ENCODE assay signal across 8 cellular contexts in genomic region chr20:63973636-63974401, GRCh38. TPM values are rescaled to one million over a fixed set of nuclear protein-coding genes. Genes with fewer than 3 reads are reported as not detected.
DNase-seq lines count a peak whose midpoint lies in the region; ATAC-seq, FAIRE-seq and TF ChIP-seq lines count a peak whose summit lies in the region.

No MANE protein-coding gene starts in this region.

- H2BK5ac ChIP-seq in neuronal stem cell (ENCODE audit: low read length), result no peak overlapping the region

- peaks cover 44% of the 10 kb centered on the region for H3K4me1 ChIP-seq in SJSA1 (replicated peaks)
- peaks cover 7 to 10% of the 10 kb centered on the region in 2 donors for H3K4me1 ChIP-seq in neuronal stem cell (ENCODE audit: control insufficient read depth in 2 of 2, insufficient read depth in 1 of 2, low read depth in 1 of 2, low read length in 2 of 2)
- H3K4me1 ChIP-seq in thoracic aorta (ENCODE audit: control insufficient read depth in 1 of 2, low read depth in 2 of 2), result peaks cover 6 to 27% of the 10 kb centered on the region in 2 donors

- peak overlapping the region; percentile 67 for H3K18ac ChIP-seq in neuronal stem cell (ENCODE audit: low read length)

- H2BK15ac ChIP-seq in neuronal stem cell (ENCODE audit: low read length), result peak overlapping the region; percentile 3

- TF ChIP-seq CTCF in GM10248 (IDR thresholded peaks at IDR 0.05; ENCODE audit: control extremely low read depth, extremely low read depth, low read depth, missing control alignments) (peak; percentile 98), thoracic aorta (IDR thresholded peaks at IDR 0.05) (peak; percentile 98)

- no peak overlapping the region for H3K4me3 Mint-ChIP-seq in activated naive CD4-positive, alpha-beta T cell treated with anti-CD3 and anti-CD28 coated beads, Interleukin-2, amount 10 ng/mL, durations not matched to agents 7 days and 5 days

- POLR2A ChIA-PET in GM10248 (lab: Yijun Ruan, JAX), result no interaction called here

- H3K9ac ChIP-seq in neuronal stem cell (ENCODE audit: low read depth, low read length, poor library complexity), result no peak overlapping the region

- H2AFZ ChIP-seq in neuronal stem cell (ENCODE audit: low read length), result peak overlapping the region; percentile 89

- H3K27ac Mint-ChIP-seq in activated naive CD4-positive, alpha-beta T cell treated with anti-CD3 and anti-CD28 coated beads, Interleukin-2, amount 10 ng/mL, durations not matched to agents 7 days and 5 days, result no peak overlapping the region

- no peak overlapping the region for H4K91ac ChIP-seq in neuronal stem cell (ENCODE audit: low read depth, low read length, poor library complexity)

- peak overlapping the region; percentile 51 for H3K4me2 ChIP-seq in neuronal stem cell (ENCODE audit: insufficient read depth, low read length, poor library complexity, severe bottlenecking)

- H3K79me1 ChIP-seq in neuronal stem cell (ENCODE audit: low read depth, low read length), result no peaks in the 10 kb centered on the region

- H3K4me3 ChIP-seq in SJSA1 (peak overlapping the region; percentile 33), neuronal stem cell (ENCODE audit: low read length in 2 of 2) (peak overlapping the region in 1 of 2 donors; percentile 71), thoracic aorta (peak overlapping the region; percentile 66)

- H4K8ac ChIP-seq in neuronal stem cell (ENCODE audit: low read depth, low read length), result no peak overlapping the region

- DNase-seq in GM10248 (ENCODE audit: extremely low spot score) (peak; percentile 86), LoVo (ENCODE audit: low spot score) (peak; percentile 57), SJSA1 (ENCODE audit: low read depth in 1 of 2, low spot score in 2 of 2) (peak; percentile 83 to 88), frontal cortex (ENCODE audit: low spot score in 2 of 2) (peak; percentile 89 to 95), neuronal stem cell (ENCODE audit: low spot score) (peak; percentile 84), thoracic aorta (ENCODE audit: low spot score) (no peak)
- peak; percentile 82 for DNase-seq in activated naive CD4-positive, alpha-beta T cell treated with anti-CD3 and anti-CD28 coated beads, Interleukin-2, amount 10 ng/mL, durations not matched to agents 7 days and 5 days

- H3K27me3 Mint-ChIP-seq in activated naive CD4-positive, alpha-beta T cell treated with anti-CD3 and anti-CD28 coated beads, Interleukin-2, amount 10 ng/mL, durations not matched to agents 7 days and 5 days, result peaks cover 16% of the 10 kb centered on the region

- no peaks in the 10 kb centered on the region for H3K9me3 Mint-ChIP-seq in activated naive CD4-positive, alpha-beta T cell treated with anti-CD3 and anti-CD28 coated beads, Interleukin-2, amount 10 ng/mL, durations not matched to agents 7 days and 5 days

- no CpG with 5 or more reads among the region's 37 CpGs for WGBS in neuronal stem cell (ENCODE audit: extremely low coverage in 2 of 2, insufficient read length in 2 of 2, insufficient replicate concordance in 1 of 2), 2 donors

- H2BK12ac ChIP-seq in neuronal stem cell (ENCODE audit: low read length), result no peak overlapping the region

- no peak overlapping the region for H3K14ac ChIP-seq in neuronal stem cell (ENCODE audit: low read length)

- peaks cover 58% of the 10 kb centered on the region for H3K4me1 Mint-ChIP-seq in activated naive CD4-positive, alpha-beta T cell treated with anti-CD3 and anti-CD28 coated beads, Interleukin-2, amount 10 ng/mL, durations not matched to agents 7 days and 5 days

- no peak overlapping the region for H3K4ac ChIP-seq in neuronal stem cell (ENCODE audit: low read length)

- H3K36me3 ChIP-seq in SJSA1 (peaks cover 8% of the 10 kb centered on the region; the same call in 1 of the 2 replicates), neuronal stem cell (replicated peaks in 1 of 2; ENCODE audit: control insufficient read depth in 2 of 2, insufficient read depth in 2 of 2, low read length in 2 of 2) (peaks cover 2 to 4% of the 10 kb centered on the region in 2 donors), thoracic aorta (no peaks in the 10 kb centered on the region)

- peaks cover 16% of the 10 kb centered on the region for H3K36me3 Mint-ChIP-seq in activated naive CD4-positive, alpha-beta T cell treated with anti-CD3 and anti-CD28 coated beads, Interleukin-2, amount 10 ng/mL, durations not matched to agents 7 days and 5 days

- H2AK5ac ChIP-seq in neuronal stem cell (ENCODE audit: low read depth, low read length), result no peak overlapping the region

- H3K9me3 ChIP-seq in SJSA1 (replicated peaks) (0 out of 2 replicates have a peak, but pooled peaks cover 2% of the 10 kb centered on the region), neuronal stem cell (replicated peaks in 1 of 2; ENCODE audit: control insufficient read depth in 2 of 2, insufficient read depth in 1 of 2, low read depth in 1 of 2, low read length in 2 of 2) (no peaks in the 10 kb centered on the region), thoracic aorta (no peaks in the 10 kb centered on the region)

- H3K23ac ChIP-seq in neuronal stem cell (ENCODE audit: low read depth, low read length, poor library complexity), result peak overlapping the region; percentile 8

- CTCF ChIA-PET in GM10248 (lab: Yijun Ruan, JAX), result interaction anchor here (0.6 to 4.6 kb wide), 31 partner anchors 8 to 438 kb away, joined by 3 to 33 read pairs (median 4); partner anchors contain the start of gene C20orf204
- CTCF ChIA-PET in activated naive CD4-positive, alpha-beta T cell treated with anti-CD3 and anti-CD28 coated beads, Interleukin-2, amount 10 ng/mL, durations not matched to agents 7 days and 5 days (lab: Charles Lee), result interaction anchor here (0.9 to 2.8 kb wide), 15 partner anchors 9 to 532 kb away, joined by 3 to 17 read pairs (median 4); partner anchors contain the start of genes ARFRP1 and ZGPAT

- no peak overlapping the region for H2BK120ac ChIP-seq in neuronal stem cell (ENCODE audit: low read depth, low read length)

- no peak for FAIRE-seq in frontal cortex (lab: Jason Lieb, UNC)

- ATAC-seq in thoracic aorta (ENCODE audit: insufficient number of reproducible peaks, low FRiP score, low read depth), result no peak
- no peak for ATAC-seq in HG03108 (IDR thresholded peaks at IDR 0.05; ENCODE audit: unreplicated experiment)

- no peak overlapping the region for H3K27ac ChIP-seq in SJSA1
- H3K27ac ChIP-seq in neuronal stem cell (replicated peaks; ENCODE audit: low read length), result no peak overlapping the region
- H3K27ac ChIP-seq in thoracic aorta, result no peak overlapping the region

- no peaks in the 10 kb centered on the region for H3K27me3 ChIP-seq in SJSA1 (replicated peaks)
- peaks cover 0 to 12% (median 0%) of the 10 kb centered on the region in 3 experiments for H3K27me3 ChIP-seq in neuronal stem cell (ENCODE audit: control insufficient read depth in 3 of 3, insufficient read depth in 3 of 3, low read depth in 1 of 3, low read length in 3 of 3)
- H3K27me3 ChIP-seq in thoracic aorta (replicated peaks; ENCODE audit: insufficient read depth), result no peaks in the 10 kb centered on the region

RNA-seq across cellular contexts. Expression of gene ZNF512B, which starts 4.1 kb away (rescaled TPM):
- total RNA-seq in SJSA1 (2014; rRNA removed; shearing (Covaris generic)), result 10.9 and 14.3 TPM in 2 replicates
- 15.9 TPM for total RNA-seq in frontal cortex
- polyA plus RNA-seq in neuronal stem cell (2013, experiment 1 of 2), result 7.8 TPM
- 7.3 TPM for polyA plus RNA-seq in neuronal stem cell (2013, experiment 2 of 2)
- 10 to 100 TPM; 10.2 to 13.8 TPM for total RNA-seq in thoracic aorta

RNA-seq across cellular contexts. Expression of gene SAMD10, which starts 5.6 kb away (rescaled TPM):
- total RNA-seq in SJSA1 (2014; rRNA removed; shearing (Covaris generic)), result 0.41 and 0.47 TPM in 2 replicates
- 5.7 TPM for total RNA-seq in frontal cortex
- 6.5 TPM for polyA plus RNA-seq in neuronal stem cell (2013, experiment 1 of 2)
- polyA plus RNA-seq in neuronal stem cell (2013, experiment 2 of 2), result 5.8 TPM
- total RNA-seq in thoracic aorta, result 1 to 10 TPM in 1 of 2 donors, under 1 TPM in 1; 0.78 to 3.0 TPM

RNA-seq across cellular contexts. Expression of gene PRPF6, which starts 7.1 kb away (rescaled TPM):
- 72.1 and 76.6 TPM in 2 replicates for total RNA-seq in SJSA1 (2014; rRNA removed; shearing (Covaris generic))
- total RNA-seq in frontal cortex (81.9 TPM), thoracic aorta (10 to 100 TPM; 51.9 to 52.9 TPM)
- 50.0 TPM for polyA plus RNA-seq in neuronal stem cell (2013, experiment 1 of 2)
- polyA plus RNA-seq in neuronal stem cell (2013, experiment 2 of 2), result 49.3 TPM

RNA-seq across cellular contexts. Expression of gene UCKL1, which starts 17.6 kb away (rescaled TPM):
- total RNA-seq in SJSA1 (2014; rRNA removed; shearing (Covaris generic)), result 10.3 and 22.7 TPM in 2 replicates
- total RNA-seq in frontal cortex (14.3 TPM), thoracic aorta (10 to 100 TPM; 27.3 to 40.5 TPM)
- polyA plus RNA-seq in neuronal stem cell (2013, experiment 1 of 2), result 17.0 TPM
- 15.6 TPM for polyA plus RNA-seq in neuronal stem cell (2013, experiment 2 of 2)
